ENCODE assay signal across 28 cellular contexts in the genomic region with DNA sequence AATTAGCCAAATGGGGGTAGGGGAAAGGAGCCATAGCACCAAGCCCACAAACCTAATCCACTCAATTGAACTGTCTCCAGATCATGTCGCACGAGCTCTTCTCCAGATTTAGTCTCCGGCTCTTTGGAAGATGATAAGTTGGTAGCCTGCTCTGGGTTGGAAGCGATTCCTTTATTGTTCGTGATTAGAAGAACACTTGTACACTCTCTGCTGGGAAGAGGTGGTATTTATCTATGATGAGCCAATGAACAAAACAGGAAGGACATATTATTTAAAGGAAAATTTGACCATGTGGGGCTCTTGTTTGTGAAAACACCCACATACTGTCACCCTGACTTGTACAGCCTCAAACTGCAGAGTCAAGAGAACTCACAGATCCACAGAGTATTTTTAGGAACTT. TPM values are rescaled to one million over a fixed set of nuclear protein-coding genes. Genes with fewer than 3 reads are reported as not detected.
"Had no signal": no experiment of that assay in that cellular context is flagged by ENCODE, and none has a peak within 500 bp of the region (broad histone marks: within the 10 kb centered on the region; RNA-seq: fewer than 3 reads in every experiment).

No MANE protein-coding gene starts in this region.

- H3K9me3 ChIP-seq: gastroesophageal sphincter, ovary, SK-N-SH, thoracic aorta had no signal

- H3K27me3 ChIP-seq: gastroesophageal sphincter, ovary had no signal

- H3K27ac ChIP-seq: ovary, thoracic aorta had no signal

- DNase-seq: activated CD4-positive, alpha-beta T cell treated with anti-CD3 and anti-CD28 coated beads for 48 hours; activated CD4-positive, alpha-beta T cell treated with anti-CD3 and anti-CD28 coated beads, Interleukin-2, amount 50 U/mL, for 48 hours; activated gamma-delta T cell treated with Interleukin-2 at 50 U/mL for 16 hours; activated naive CD4-positive, alpha-beta T cell treated with anti-CD3 and anti-CD28 coated beads, Interleukin-2, amount 50 U/mL, for 16 hours; activated T-cell treated with anti-CD3 and anti-CD28 coated beads, Interleukin-2, amount 50 U/mL, for 4 hours; amniotic stem cell; dermis blood vessel endothelial cell; effector CD8-positive, alpha-beta T cell; hypothalamus; immature natural killer cell; kidney; ovary; retina; SK-N-SH; stimulated activated CD4-positive, alpha-beta T cell treated with anti-CD3 and anti-CD28 coated beads, Interleukin-1b, Interleukin-23, amount 100 ng/mL, for 48 hours; stimulated activated CD4-positive, alpha-beta T cell treated with anti-CD3 and anti-CD28 coated beads, Interleukin-4, amount 100 ng/mL, for 4 hours; stimulated activated CD8-positive, alpha-beta memory T cell treated with anti-CD3 and anti-CD28 coated beads, Interleukin-4, amount 100 ng/mL, for 48 hours; stimulated activated naive CD4-positive, alpha-beta T cell; SW 1271; T-helper 9 cell; trophoblast cell had no signal

- H3K36me3 ChIP-seq: ovary, thoracic aorta had no signal

- ATAC-seq: activated CD4-positive, CD25-positive, alpha-beta regulatory T cell treated with anti-CD3 and anti-CD28 coated beads, Interleukin-2, amount 50 U/mL, for 24 hours; activated T-cell treated with anti-CD3 and anti-CD28 coated beads, Interleukin-2, amount 50 U/mL, for 4 hours; activated T-helper 17 cell treated with anti-CD3 and anti-CD28 coated beads, Interleukin-2, amount 50 U/mL, for 72 hours; gastroesophageal sphincter had no signal

- H3K9ac ChIP-seq: SK-N-SH had no signal

- H3K4me3 ChIP-seq: gastroesophageal sphincter, ovary, smooth muscle cell, thoracic aorta had no signal

RNA-seq across cellular contexts. Expression of gene MYZAP, which starts 54.4 kb away (rescaled TPM):
- total RNA-seq: activated T-helper 17 cell treated with anti-CD3 and anti-CD28 coated beads, Interleukin-2, amount 50 U/mL, for 72 hours had no signal
- polyA plus RNA-seq: fibroblast of lung, neural cell had no signal
